Comparison of ENCODE assay signal across 8 cellular contexts in genomic region chr3:99753268-99753975, GRCh38.
DNase-seq lines count a peak whose midpoint lies in the region; ATAC-seq lines count a peak whose summit lies in the region.

No MANE protein-coding gene starts in this region.

- DNase-seq in DMS153 (lab: John Stamatoyannopoulos, UW) (peak; percentile 2), NCI-H2227 treated with DMSO at 0.1 percent for 48 hours (lab: John Stamatoyannopoulos, UW) (peak; percentile 15), Right ventricle myocardium superior (no peak), putamen (ENCODE audit: low spot score) (peak; percentile 48), cerebellar nuclear complex (lab: John Stamatoyannopoulos, UW) (no peak)
- peak; percentile 21 to 30 for DNase-seq in activated T-cell treated with anti-CD3 and anti-CD28 coated beads, Interleukin-2, amount 50 U/mL, for 48 hours

- intact Hi-C loops in Right ventricle myocardium superior (cut with DNase I): loop anchor here (5.0 to 10.0 kb wide), 2 partner anchors 251 to 729 kb away; no protein-coding TSS in a partner anchor

- ATAC-seq in GM18868 (IDR thresholded peaks at IDR 0.05; ENCODE audit: unreplicated experiment) (peak; percentile 93), HG03066 (IDR thresholded peaks at IDR 0.05; ENCODE audit: low read depth, unreplicated experiment) (peak; percentile 79), Right ventricle myocardium superior (ENCODE audit: poor library complexity) (peak; percentile 83)

Comparison
In these comparisons a context has a peak if more than half of its experiments do, and no peak if none do; other contexts are left out.
1. DNase-seq: peak in DMS153 (single experiment), NCI-H2227 treated with DMSO at 0.1 percent for 48 hours (single experiment), activated T-cell treated with anti-CD3 and anti-CD28 coated beads, Interleukin-2, amount 50 U/mL, for 48 hours (2 of 2) and putamen (single experiment); none in Right ventricle myocardium superior (single experiment) and cerebellar nuclear complex (0 of 2).
2. Peak in every context shown above with its lines, with median percentiles within 50 percentile points of each other: ATAC-seq.